ENCODE assay signal across 1 cellular context in the genomic region with DNA sequence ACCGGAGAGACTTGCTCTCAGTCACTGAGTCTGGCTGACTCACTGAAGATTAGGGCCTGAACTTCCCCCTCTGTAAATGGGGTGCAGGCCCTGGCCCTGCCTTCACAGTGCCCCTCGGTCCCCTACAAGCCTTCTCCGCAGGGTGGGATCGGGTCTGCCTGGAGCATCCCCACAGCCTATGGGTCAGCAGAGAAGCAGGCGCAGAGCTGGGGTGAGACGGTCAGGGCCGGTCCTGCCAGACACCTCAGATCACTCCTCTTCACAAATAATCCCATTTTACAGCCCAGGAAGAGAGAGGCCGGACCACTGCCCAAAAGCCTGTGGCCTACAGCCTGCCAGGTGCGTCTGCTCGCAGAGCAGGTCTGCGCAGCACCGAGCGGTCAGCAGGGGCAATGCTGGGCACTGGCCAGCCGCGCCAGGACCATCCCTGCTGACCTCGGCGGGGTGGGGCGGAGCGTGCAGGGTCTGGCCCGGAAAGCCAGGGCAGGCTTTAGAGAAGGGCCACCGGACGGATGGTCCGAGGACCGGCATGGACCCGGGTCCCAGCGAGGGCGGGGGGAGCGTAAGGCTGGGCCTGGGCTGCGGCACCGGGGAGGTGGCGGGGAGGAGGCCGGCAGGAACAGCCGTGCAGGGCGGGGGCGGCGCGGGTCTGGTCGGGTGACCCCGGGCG.
TF ChIP-seq lines count a peak whose summit lies in the region.

No MANE protein-coding gene starts in this region.

TF ChIP-seq in GM23338, 12 proteins besides CTCF, POLR2A, EP300 and RAD21 (continued from another document):
- TF ChIP-seq ZNF462 (CRISPR knock-in tag; IDR thresholded peaks at IDR 0.05) (no peak), JUNB (IDR thresholded peaks at IDR 0.05; ENCODE audit: unreplicated experiment) (no peak), REST (IDR thresholded peaks at IDR 0.05; ENCODE audit: unreplicated experiment) (no peak), ZNF331 (CRISPR knock-in tag; IDR thresholded peaks at IDR 0.05; ENCODE audit: low read depth) (no peak), EZH2phosphoT487 (IDR thresholded peaks at IDR 0.05; ENCODE audit: unreplicated experiment) (no peak)
